ENCODE assay signal across 12 cellular contexts in the genomic region with DNA sequence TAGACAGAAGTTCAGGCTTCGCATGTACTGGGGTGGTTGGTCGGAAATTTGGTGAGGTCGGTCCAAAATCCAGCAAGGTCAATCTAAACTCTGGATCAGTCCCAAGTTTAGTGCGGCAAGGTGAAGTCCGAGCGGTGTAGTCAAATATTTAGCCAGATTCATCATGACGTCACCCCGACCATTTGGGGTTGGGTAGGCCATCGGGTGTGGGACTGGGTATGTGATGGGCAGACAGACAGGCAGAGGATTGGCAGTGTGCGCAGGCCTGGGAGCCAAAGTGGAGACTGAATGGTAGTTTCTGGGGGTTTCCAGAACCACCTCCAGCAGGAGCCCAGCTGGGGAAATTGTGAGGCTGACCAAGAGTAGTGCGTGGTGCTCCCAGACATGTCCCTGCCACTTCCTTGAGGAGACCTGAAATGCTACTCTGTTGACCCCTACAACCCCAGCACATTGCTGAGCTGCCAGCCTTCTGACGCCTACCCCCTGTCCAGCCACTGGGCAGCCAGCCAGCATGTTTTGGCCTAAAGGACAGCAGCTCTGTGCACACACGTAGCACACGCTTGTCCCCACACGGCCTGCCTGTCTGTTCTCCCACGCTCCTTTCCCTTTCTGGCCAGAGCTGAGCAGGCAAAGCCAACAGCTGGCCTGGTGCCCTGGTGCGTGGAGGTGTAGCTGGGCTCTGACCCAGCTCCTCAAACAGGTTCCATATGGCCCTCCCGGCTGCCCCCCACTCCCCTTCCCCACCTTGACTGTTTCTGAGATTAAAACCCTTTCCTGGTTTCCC. TPM values are rescaled to one million over a fixed set of nuclear protein-coding genes. Genes with fewer than 3 reads are reported as not detected.
DNase-seq lines count a peak whose midpoint lies in the region; ATAC-seq and TF ChIP-seq lines count a peak whose summit lies in the region.
"Had no signal": no experiment of that assay in that cellular context is flagged by ENCODE, and none has a peak within 500 bp of the region (broad histone marks: within the 10 kb centered on the region; RNA-seq: fewer than 3 reads in every experiment).

No MANE protein-coding gene starts in this region.

- H3K27me3 ChIP-seq in Caco-2 (replicated peaks; ENCODE audit: control insufficient read depth, insufficient read depth, low read length) (no peaks in the 10 kb centered on the region), body of pancreas (no peaks in the 10 kb centered on the region), left ventricle myocardium inferior (ENCODE audit: low read depth) (peaks cover 3% of the 10 kb centered on the region), MG63 (peaks cover under 1% of the 10 kb centered on the region; the same call in 1 of the 2 replicates)
- H3K27me3 ChIP-seq: gastrocnemius medialis had no signal

- H3K36me3 Mint-ChIP-seq in Caco-2 (ENCODE audit: insufficient read depth, unreplicated experiment) (no peaks in the 10 kb centered on the region), progenitor cell of endocrine pancreas (ENCODE audit: insufficient read depth) (no peaks in the 10 kb centered on the region)

- H3K27ac ChIP-seq in body of pancreas = peak overlapping the region; percentile 85 to 92 (median 88)
- H3K27ac ChIP-seq in left ventricle myocardium inferior (replicated peaks) = peak overlapping the region; percentile 24
- H3K27ac ChIP-seq: gastrocnemius medialis, GM23248 had no signal

- TF ChIP-seq CTCF in Caco-2 (IDR thresholded peaks at IDR 0.05; ENCODE audit: insufficient read depth in 1 of 2, low read depth in 1 of 2, low read length in 1 of 2, severe bottlenecking in 1 of 2, unreplicated experiment in 1 of 2) (no peak), body of pancreas (IDR thresholded peaks at IDR 0.05) (no peak), left ventricle myocardium inferior (IDR thresholded peaks at IDR 0.05; ENCODE audit: borderline replicate concordance) (no peak), progenitor cell of endocrine pancreas (IDR thresholded peaks at IDR 0.05; ENCODE audit: unreplicated experiment) (no peak), GM13977 (IDR thresholded peaks at IDR 0.05; ENCODE audit: extremely low read depth, insufficient read depth, missing control alignments) (no peak)

- no peak overlapping the region for H3K4me3 Mint-ChIP-seq in Caco-2 (ENCODE audit: unreplicated experiment)
- H3K4me3 Mint-ChIP-seq in progenitor cell of endocrine pancreas (ENCODE audit: low read depth) = no peak overlapping the region

- no peak for DNase-seq in Caco-2
- DNase-seq in body of pancreas = peak; percentile 91 to 94 (median 92)
- DNase-seq in left ventricle myocardium inferior = peak; percentile 75
- no peak for DNase-seq in progenitor cell of endocrine pancreas (ENCODE audit: low spot score, unreplicated experiment)
- DNase-seq in NCI-H1436 (lab: John Stamatoyannopoulos, UW) = no peak
- DNase-seq in MG63 = no peak
- no peak for DNase-seq in GM13977 (ENCODE audit: low spot score)
- DNase-seq: GM23248, MM.1S, NCI-H82 had no signal

- WGBS in body of pancreas, 2 donors = 11 to 15% methylated on average over 13 to 18 of the region's 18 CpGs

- in situ Hi-C loops in GM13977 (cut with MboI; ENCODE audit: low pct_unique_long_range_greater_than_20kb, low sequenced_read_pairs, unreplicated experiment) = no loop called here

- POLR2A ChIA-PET in Caco-2 (lab: Charles Lee) = no interaction called here

- H3K4me3 ChIP-seq in Caco-2 (ENCODE audit: low read depth, low read length) (no peak overlapping the region), body of pancreas (no peak overlapping the region), left ventricle myocardium inferior (no peak overlapping the region), MG63 (no peak overlapping the region)
- H3K4me3 ChIP-seq: gastrocnemius medialis, GM23248 had no signal

- no peaks in the 10 kb centered on the region for H3K9me3 Mint-ChIP-seq in Caco-2 (ENCODE audit: unreplicated experiment)
- no peaks in the 10 kb centered on the region for H3K9me3 Mint-ChIP-seq in progenitor cell of endocrine pancreas (ENCODE audit: low read depth)

- H3K4me1 ChIP-seq in Caco-2 = peaks cover 20% of the 10 kb centered on the region
- H3K4me1 ChIP-seq in body of pancreas = peaks cover 46% of the 10 kb centered on the region
- H3K4me1 ChIP-seq in left ventricle myocardium inferior = peaks cover 24% of the 10 kb centered on the region

- H3K4me1 Mint-ChIP-seq in Caco-2 (ENCODE audit: low read depth, unreplicated experiment) = peaks cover 7% of the 10 kb centered on the region
- peaks cover 7% of the 10 kb centered on the region for H3K4me1 Mint-ChIP-seq in progenitor cell of endocrine pancreas (ENCODE audit: low read depth)

- no peaks in the 10 kb centered on the region for H3K36me3 ChIP-seq in Caco-2 (ENCODE audit: control insufficient read depth, insufficient read depth, low read length)
- H3K36me3 ChIP-seq in body of pancreas (replicated peaks in 1 of 2; ENCODE audit: insufficient read depth in 1 of 2, low read depth in 2 of 2) = no peaks in the 10 kb centered on the region
- no peaks in the 10 kb centered on the region for H3K36me3 ChIP-seq in left ventricle myocardium inferior
- H3K36me3 ChIP-seq in MG63 = no peaks in the 10 kb centered on the region
- H3K36me3 ChIP-seq: gastrocnemius medialis had no signal

- CTCF ChIA-PET in Caco-2 (lab: Charles Lee) = interaction anchor here (0.6 kb wide), 1 partner anchor 119 kb away, joined by 3 read pairs; no protein-coding TSS in a partner anchor

- ATAC-seq in body of pancreas (peak; percentile 83), HG03139 (IDR thresholded peaks at IDR 0.05; ENCODE audit: unreplicated experiment) (no peak)

- H3K27me3 Mint-ChIP-seq in Caco-2 (ENCODE audit: insufficient read depth, unreplicated experiment) (peaks cover 2% of the 10 kb centered on the region), progenitor cell of endocrine pancreas (peaks cover 30% of the 10 kb centered on the region)

- H3K27ac Mint-ChIP-seq in Caco-2 (ENCODE audit: unreplicated experiment) (peak overlapping the region; percentile 77), progenitor cell of endocrine pancreas (peak overlapping the region; percentile 31)

- no TSS peak for BruUV-seq in Caco-2 (replicated peaks; lab: Mats Ljungman, UMichigan)

- H3K9me3 ChIP-seq in Caco-2 = no peaks in the 10 kb centered on the region
- no peaks in the 10 kb centered on the region for H3K9me3 ChIP-seq in body of pancreas
- no peaks in the 10 kb centered on the region for H3K9me3 ChIP-seq in left ventricle myocardium inferior (replicated peaks)
- H3K9me3 ChIP-seq in MG63 = no peaks in the 10 kb centered on the region
- H3K9me3 ChIP-seq: gastrocnemius medialis had no signal

- TF ChIP-seq POLR2A in body of pancreas (IDR thresholded peaks at IDR 0.05) = peak in 1 of 3 donors; percentile 19

- intact Hi-C loops in Caco-2 (cut with micrococcal nuclease; ENCODE audit: unreplicated experiment) (no loop called here), body of pancreas (cut with DNase I) (no loop called here), left ventricle myocardium inferior (cut with micrococcal nuclease) (no loop called here)

RNA-seq across cellular contexts. Expression of gene FAM241B, which starts 55.9 kb away (rescaled TPM):
- 24.9 and 30.2 TPM in 2 replicates for total RNA-seq in Caco-2 (2022)
- total RNA-seq in body of pancreas = 1 to 10 TPM in 1 of 2 donors, under 1 TPM in 1; 0.66 to 1.8 TPM
- total RNA-seq in left ventricle myocardium inferior = 5.3 TPM
- total RNA-seq in progenitor cell of endocrine pancreas = 42.4 and 44.2 TPM in 2 replicates
- 4.3 and 6.8 TPM in 2 replicates for total RNA-seq in MG63 (2014; rRNA removed; shearing (Covaris generic); ENCODE audit: low replicate concordance)
- total RNA-seq: GM23248 had no signal

Comparison
In these comparisons a context has a peak if more than half of its experiments do, and no peak if none do; other contexts are left out.
1. DNase-seq: peak in body of pancreas (4 of 4) and left ventricle myocardium inferior (single experiment); none in Caco-2 (0 of 2), progenitor cell of endocrine pancreas (single experiment), NCI-H1436 (single experiment), MG63 (single experiment) and GM13977 (single experiment).